ENCODE assay signal across 2 cellular contexts in the genomic region with DNA sequence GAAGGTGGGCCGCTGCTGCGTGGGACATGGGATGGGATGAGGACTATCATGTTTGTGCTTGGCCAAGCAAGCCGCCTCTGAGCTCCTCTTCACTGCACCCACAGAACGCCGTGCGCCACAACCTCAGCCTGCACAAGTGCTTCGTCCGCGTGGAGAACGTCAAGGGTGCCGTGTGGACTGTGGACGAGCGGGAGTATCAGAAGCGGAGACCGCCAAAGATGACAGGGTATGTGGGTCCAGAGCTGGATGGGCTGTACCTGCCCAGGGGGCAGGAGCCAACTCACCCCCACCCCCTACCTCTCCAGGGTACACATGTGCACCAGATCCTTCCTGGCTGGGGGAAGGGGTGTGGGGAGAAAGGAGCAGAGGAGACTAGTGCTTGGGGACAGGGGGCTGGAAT.
TF ChIP-seq lines count a peak whose summit lies in the region.

No MANE protein-coding gene starts in this region.

TF ChIP-seq in H1, 55 proteins besides CTCF, POLR2A, EP300 and RAD21:
- TF ChIP-seq, protein P1, sequence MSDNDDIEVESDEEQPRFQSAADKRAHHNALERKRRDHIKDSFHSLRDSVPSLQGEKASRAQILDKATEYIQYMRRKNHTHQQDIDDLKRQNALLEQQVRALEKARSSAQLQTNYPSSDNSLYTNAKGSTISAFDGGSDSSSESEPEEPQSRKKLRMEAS (IDR thresholded peaks at IDR 0.05) = no peak
- TF ChIP-seq NANOG (IDR thresholded peaks at IDR 0.05; ENCODE audit: insufficient read depth, low read depth, low read length, poor library complexity, severe bottlenecking) (no peak), NRF1 (IDR thresholded peaks at IDR 0.05; ENCODE audit: low read depth, low read length) (no peak), FOSL1 (IDR thresholded peaks at IDR 0.05; ENCODE audit: insufficient read depth, low read depth, low read length) (no peak), SP2 (IDR thresholded peaks at IDR 0.05; ENCODE audit: low read length) (no peak), SP4 (IDR thresholded peaks at IDR 0.05; ENCODE audit: low read length) (no peak)
- TF ChIP-seq, protein P2, sequence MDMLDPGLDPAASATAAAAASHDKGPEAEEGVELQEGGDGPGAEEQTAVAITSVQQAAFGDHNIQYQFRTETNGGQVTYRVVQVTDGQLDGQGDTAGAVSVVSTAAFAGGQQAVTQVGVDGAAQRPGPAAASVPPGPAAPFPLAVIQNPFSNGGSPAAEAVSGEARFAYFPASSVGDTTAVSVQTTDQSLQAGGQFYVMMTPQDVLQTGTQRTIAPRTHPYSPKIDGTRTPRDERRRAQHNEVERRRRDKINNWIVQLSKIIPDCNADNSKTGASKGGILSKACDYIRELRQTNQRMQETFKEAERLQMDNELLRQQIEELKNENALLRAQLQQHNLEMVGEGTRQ (IDR thresholded peaks at IDR 0.05; ENCODE audit: low read length) = no peak

TF ChIP-seq in neural cell, 6 proteins besides CTCF, POLR2A, EP300 and RAD21:
- TF ChIP-seq, protein P3, sequence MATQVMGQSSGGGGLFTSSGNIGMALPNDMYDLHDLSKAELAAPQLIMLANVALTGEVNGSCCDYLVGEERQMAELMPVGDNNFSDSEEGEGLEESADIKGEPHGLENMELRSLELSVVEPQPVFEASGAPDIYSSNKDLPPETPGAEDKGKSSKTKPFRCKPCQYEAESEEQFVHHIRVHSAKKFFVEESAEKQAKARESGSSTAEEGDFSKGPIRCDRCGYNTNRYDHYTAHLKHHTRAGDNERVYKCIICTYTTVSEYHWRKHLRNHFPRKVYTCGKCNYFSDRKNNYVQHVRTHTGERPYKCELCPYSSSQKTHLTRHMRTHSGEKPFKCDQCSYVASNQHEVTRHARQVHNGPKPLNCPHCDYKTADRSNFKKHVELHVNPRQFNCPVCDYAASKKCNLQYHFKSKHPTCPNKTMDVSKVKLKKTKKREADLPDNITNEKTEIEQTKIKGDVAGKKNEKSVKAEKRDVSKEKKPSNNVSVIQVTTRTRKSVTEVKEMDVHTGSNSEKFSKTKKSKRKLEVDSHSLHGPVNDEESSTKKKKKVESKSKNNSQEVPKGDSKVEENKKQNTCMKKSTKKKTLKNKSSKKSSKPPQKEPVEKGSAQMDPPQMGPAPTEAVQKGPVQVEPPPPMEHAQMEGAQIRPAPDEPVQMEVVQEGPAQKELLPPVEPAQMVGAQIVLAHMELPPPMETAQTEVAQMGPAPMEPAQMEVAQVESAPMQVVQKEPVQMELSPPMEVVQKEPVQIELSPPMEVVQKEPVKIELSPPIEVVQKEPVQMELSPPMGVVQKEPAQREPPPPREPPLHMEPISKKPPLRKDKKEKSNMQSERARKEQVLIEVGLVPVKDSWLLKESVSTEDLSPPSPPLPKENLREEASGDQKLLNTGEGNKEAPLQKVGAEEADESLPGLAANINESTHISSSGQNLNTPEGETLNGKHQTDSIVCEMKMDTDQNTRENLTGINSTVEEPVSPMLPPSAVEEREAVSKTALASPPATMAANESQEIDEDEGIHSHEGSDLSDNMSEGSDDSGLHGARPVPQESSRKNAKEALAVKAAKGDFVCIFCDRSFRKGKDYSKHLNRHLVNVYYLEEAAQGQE (IDR thresholded peaks at IDR 0.05; ENCODE audit: borderline replicate concordance) = no peak
- peak; percentile 5 for TF ChIP-seq POLR2AphosphoS5 (IDR thresholded peaks at IDR 0.05)
TF ChIP-seq in neural cell: peak in this region for 1.
